8 cellular contexts compared by ENCODE assay signal in genomic region chr5:77492653-77493000, GRCh38. TPM values are rescaled to one million over a fixed set of nuclear protein-coding genes. Genes with fewer than 3 reads are reported as not detected.
DNase-seq lines count a peak whose midpoint lies in the region; ATAC-seq and TF ChIP-seq lines count a peak whose summit lies in the region.

No MANE protein-coding gene starts in this region.

- H3K9me3 ChIP-seq in mononuclear cell (ENCODE audit: low read depth, low read length), result no peaks in the 10 kb centered on the region

- in situ Hi-C loops in astrocyte of the cerebellum (cut with HindIII; ENCODE audit: low sequenced_read_pairs), result no loop called here

- H3K4me3 ChIP-seq in astrocyte of the cerebellum (ENCODE audit: low read depth, low read length) (peak overlapping the region; percentile 87), mononuclear cell (ENCODE audit: low read length) (peak overlapping the region; percentile 88)

- peaks cover 10% of the 10 kb centered on the region for H3K27me3 ChIP-seq in mononuclear cell (ENCODE audit: insufficient read depth, low read length)

- ATAC-seq in GM18870 (IDR thresholded peaks at IDR 0.05; ENCODE audit: unreplicated experiment) (peak; percentile 19), HG03139 (IDR thresholded peaks at IDR 0.05; ENCODE audit: unreplicated experiment) (peak; percentile 8), HG03045 (IDR thresholded peaks at IDR 0.05; ENCODE audit: unreplicated experiment) (no peak), GM21737 (IDR thresholded peaks at IDR 0.05; ENCODE audit: unreplicated experiment) (no peak)

- no peak for TF ChIP-seq CTCF in astrocyte of the cerebellum (IDR thresholded peaks at IDR 0.05; ENCODE audit: low read depth, low read length, missing control alignments)

- DNase-seq in astrocyte of the cerebellum (ENCODE audit: low read depth), result no peak
- DNase-seq in SIG-M5 (lab: John Stamatoyannopoulos, UW), result no peak
- DNase-seq in NCI-H2107 (lab: John Stamatoyannopoulos, UW), result no peak

- H3K4me1 ChIP-seq in mononuclear cell (ENCODE audit: insufficient read depth, low read length), result peaks cover 9% of the 10 kb centered on the region

RNA-seq across cellular contexts. Expression of gene WDR41, which starts 0.5 kb away (rescaled TPM):
- total RNA-seq in mononuclear cell, result 30.0 TPM

Comparison
In these comparisons a context has a peak if more than half of its experiments do, and no peak if none do; other contexts are left out.
1. ATAC-seq: peak in GM18870 (single experiment) and HG03139 (single experiment); none in HG03045 (single experiment) and GM21737 (single experiment).